Comparison of ENCODE assay signal across 25 cellular contexts in genomic region chr7:131778601-131779000, GRCh38.
"Had no signal": no experiment of that assay in that cellular context is flagged by ENCODE, and none has a peak within 500 bp of the region (broad histone marks: within the 10 kb centered on the region; RNA-seq: fewer than 3 reads in every experiment).

No MANE protein-coding gene starts in this region.

- H3K36me3 ChIP-seq: stomach, suprapubic skin, thoracic aorta, thyroid gland, tibial artery, tibial nerve, transverse colon, upper lobe of left lung, upper lobe of right lung, uterus, vagina had no signal

- ATAC-seq: stimulated activated naive B cell treated with anti-CD40 and anti-IgM and Interleukin-4, amounts not matched to agents 10 μg/mL and 1 μg/mL and 100 μg/mL, for 72 hours; stimulated activated naive CD8-positive, alpha-beta T cell treated with anti-CD3 and anti-CD28 coated beads, Interleukin-15, Interleukin-2, amounts not matched to agents 100 U/mL and 50 U/mL, for 24 hours; upper lobe of right lung had no signal

- FAIRE-seq: urothelium cell line had no signal

- H3K27me3 ChIP-seq: testis, thyroid gland, tibial nerve, transverse colon, upper lobe of left lung, upper lobe of right lung, uterus, vagina had no signal

- H3K9me3 ChIP-seq: stomach, suprapubic skin, testis, thoracic aorta, thyroid gland, tibial artery, tibial nerve, transverse colon, upper lobe of left lung, upper lobe of right lung, uterus, vagina had no signal

- H3K27ac ChIP-seq: stomach, suprapubic skin, testis, thoracic aorta, thyroid gland, tibial artery, tibial nerve, transverse colon, upper lobe of left lung, upper lobe of right lung, uterus, vagina had no signal

- DNase-seq: stimulated activated CD4-positive, alpha-beta T cell treated with anti-CD3 and anti-CD28 coated beads, Interleukin-2, amount 100 ng/mL, for 48 hours; stimulated activated CD4-positive, alpha-beta T cell treated with anti-CD3 and anti-CD28 coated beads, Interleukin-4, amount 100 ng/mL, for 1 hour; stimulated activated CD4-positive, alpha-beta T cell treated with anti-CD3 and anti-CD28 coated beads, Interleukin-4, amount 100 ng/mL, for 24 hours; stimulated activated CD4-positive, alpha-beta T cell treated with anti-CD3 and anti-CD28 coated beads, Interleukin-4, amount 100 ng/mL, for 4 hours; stimulated activated CD8-positive, alpha-beta memory T cell treated with anti-CD3 and anti-CD28 coated beads, Interleukin-4, amount 100 ng/mL, for 48 hours; stimulated activated naive B cell treated with anti-CD40 and anti-IgM and Interleukin-4, amounts not matched to agents 10 μg/mL and 1 μg/mL and 100 μg/mL, for 72 hours; stimulated activated naive CD4-positive, alpha-beta T cell; stimulated activated naive CD4-positive, alpha-beta T cell treated with Interleukin-2 at 50 U/mL for 16 hours; stimulated activated naive CD8-positive, alpha-beta T cell treated with anti-CD3 and anti-CD28 coated beads, Interleukin-15, amount 100 ng/mL, for 72 hours; stimulated activated naive CD8-positive, alpha-beta T cell treated with anti-CD3 and anti-CD28 coated beads, Interleukin-15, Interleukin-2, amounts not matched to agents 100 U/mL and 50 U/mL, for 24 hours; stomach; substantia nigra; testis; thyroid gland; tibial artery; transverse colon; trophoblast cell; upper lobe of left lung; upper lobe of right lung; uterus had no signal

- H3K4me3 ChIP-seq: stomach, suprapubic skin, testis, thoracic aorta, thyroid gland, tibial artery, tibial nerve, transverse colon, upper lobe of left lung, upper lobe of right lung, uterus, vagina had no signal

- H3K4me1 ChIP-seq: stomach, suprapubic skin, testis, thyroid gland, tibial artery, tibial nerve, transverse colon, upper lobe of left lung, upper lobe of right lung, uterus, vagina had no signal
